11 cellular contexts compared by ENCODE assay signal in the genomic region with DNA sequence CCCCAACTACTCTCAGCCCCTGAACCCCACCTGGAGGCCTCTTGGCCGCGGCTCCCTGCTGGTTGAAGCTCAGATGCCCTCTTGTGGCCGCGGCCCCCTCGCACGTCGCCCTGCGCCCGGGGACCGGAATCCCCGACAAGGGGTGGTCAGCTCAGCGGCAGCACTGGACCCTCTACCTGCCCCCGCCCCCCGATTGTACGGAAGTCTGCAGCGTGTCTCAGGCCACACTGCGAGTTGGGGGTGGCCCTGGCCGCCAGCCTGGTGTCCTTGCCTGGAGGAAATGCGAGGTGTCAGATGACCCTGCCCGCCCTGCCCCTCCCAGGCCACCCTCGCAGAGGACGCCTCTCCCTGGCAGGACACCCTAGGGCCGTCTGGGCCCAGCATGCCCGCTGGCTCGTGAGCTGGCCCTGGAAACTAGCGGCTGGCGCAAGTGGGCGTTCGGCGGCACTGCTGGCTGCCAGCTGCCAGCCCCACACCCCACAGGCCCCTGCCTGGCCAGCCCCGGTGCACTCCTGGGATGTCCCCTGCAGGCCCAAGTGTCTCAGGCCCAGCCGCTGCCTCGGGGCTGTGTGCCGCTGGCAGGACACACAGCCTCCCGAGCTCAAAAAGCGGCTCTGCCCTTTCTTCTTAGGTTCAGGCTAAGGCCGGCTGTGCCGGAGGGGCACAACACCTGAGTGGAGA.
DNase-seq lines count a peak whose midpoint lies in the region; ATAC-seq and TF ChIP-seq lines count a peak whose summit lies in the region.
"Had no signal": no experiment of that assay in that cellular context is flagged by ENCODE, and none has a peak within 500 bp of the region (broad histone marks: within the 10 kb centered on the region; RNA-seq: fewer than 3 reads in every experiment).

No MANE protein-coding gene starts in this region.

- H3K4me1 Mint-ChIP-seq in neural progenitor cell, result peaks cover 19% of the 10 kb centered on the region
- no peaks in the 10 kb centered on the region for H3K4me1 Mint-ChIP-seq in activated T-cell treated with anti-CD3 and anti-CD28 coated beads, Interleukin-2, amount 50 U/mL, for 4 hours (ENCODE audit: low read depth)
- H3K4me1 Mint-ChIP-seq: natural killer cell had no signal

- H4K20me1 ChIP-seq in Loucy (ENCODE audit: insufficient read depth, low read length, poor library complexity, severe bottlenecking) (no peaks in the 10 kb centered on the region), neural progenitor cell (ENCODE audit: low read depth) (no peaks in the 10 kb centered on the region)

- H3K4me1 ChIP-seq in Loucy (ENCODE audit: insufficient read depth, low read length, poor library complexity, severe bottlenecking) (no peaks in the 10 kb centered on the region), neural progenitor cell (peaks cover 11% of the 10 kb centered on the region)

- no peaks in the 10 kb centered on the region for H3K79me2 ChIP-seq in Loucy (ENCODE audit: insufficient read depth, low read length)
- H3K79me2 ChIP-seq in neural progenitor cell (ENCODE audit: low read depth), result no peaks in the 10 kb centered on the region

- H3K9ac ChIP-seq in Loucy (ENCODE audit: low read depth, low read length, poor library complexity, severe bottlenecking) (no peak overlapping the region), neural progenitor cell (no peak overlapping the region)

- no peaks in the 10 kb centered on the region for H3K36me3 ChIP-seq in Loucy (ENCODE audit: insufficient read depth, low read length)
- H3K36me3 ChIP-seq in neural progenitor cell, result no peaks in the 10 kb centered on the region

- ATAC-seq in GM21423 (IDR thresholded peaks at IDR 0.05; ENCODE audit: unreplicated experiment) (no peak), HG03097 (IDR thresholded peaks at IDR 0.05; ENCODE audit: low FRiP score, unreplicated experiment) (no peak)
- no peak for ATAC-seq in activated T-cell treated with anti-CD3 and anti-CD28 coated beads, Interleukin-2, amount 50 U/mL, for 4 hours

- H3K27ac Mint-ChIP-seq in neural progenitor cell, result no peak overlapping the region
- H3K27ac Mint-ChIP-seq: natural killer cell had no signal

- TF ChIP-seq CTCF in Loucy (conservative IDR thresholded peaks at IDR 0.05; ENCODE audit: low read length), result peak; percentile 34
- TF ChIP-seq CTCF in fibroblast of villous mesenchyme (IDR thresholded peaks at IDR 0.05; ENCODE audit: insufficient read depth, low read depth, low read length), result peak; percentile 5
- TF ChIP-seq CTCF in neural progenitor cell (IDR thresholded peaks at IDR 0.05), result peak; percentile 59

- H3K9me2 ChIP-seq in Loucy (replicated peaks; ENCODE audit: low read depth, low read length), result no peaks in the 10 kb centered on the region

- no peak overlapping the region for H3K4me3 Mint-ChIP-seq in neural progenitor cell
- no peak overlapping the region for H3K4me3 Mint-ChIP-seq in activated T-cell treated with anti-CD3 and anti-CD28 coated beads, Interleukin-2, amount 50 U/mL, for 4 hours
- H3K4me3 Mint-ChIP-seq: natural killer cell had no signal

- DNase-seq in DMS153 treated with DMSO at 0.1 percent for 48 hours (lab: John Stamatoyannopoulos, UW; ENCODE audit: unreplicated experiment) (peak; percentile 71), fibroblast of villous mesenchyme (ENCODE audit: low read depth) (no peak), neural progenitor cell (ENCODE audit: low spot score) (peak; percentile 56), retina (no peak)
- no peak for DNase-seq in activated T-cell treated with anti-CD3 and anti-CD28 coated beads, Interleukin-2, amount 50 U/mL, for 4 hours
- DNase-seq: activated CD8-positive, alpha-beta memory T cell treated with anti-CD3 and anti-CD28 coated beads, Interleukin-2, amount 50 U/mL, for 4 hours; natural killer cell; NCI-H2171 had no signal

- H2AFZ ChIP-seq in Loucy (ENCODE audit: low read length) (no peak overlapping the region), neural progenitor cell (replicated peaks) (no peak overlapping the region)

- peaks cover 2% of the 10 kb centered on the region for H3K27me3 Mint-ChIP-seq in neural progenitor cell (ENCODE audit: insufficient read depth, low read depth)
- peaks cover 11% of the 10 kb centered on the region for H3K27me3 Mint-ChIP-seq in activated T-cell treated with anti-CD3 and anti-CD28 coated beads, Interleukin-2, amount 50 U/mL, for 4 hours (ENCODE audit: low read depth)

- H3K9me3 ChIP-seq in Loucy (ENCODE audit: insufficient read depth, low read depth, low read length) (no peaks in the 10 kb centered on the region), neural progenitor cell (ENCODE audit: low read depth) (no peaks in the 10 kb centered on the region)

- no peaks in the 10 kb centered on the region for H3K9me3 Mint-ChIP-seq in neural progenitor cell
- H3K9me3 Mint-ChIP-seq in activated T-cell treated with anti-CD3 and anti-CD28 coated beads, Interleukin-2, amount 50 U/mL, for 4 hours, result no peaks in the 10 kb centered on the region
- H3K9me3 Mint-ChIP-seq: natural killer cell had no signal

- H3K4me3 ChIP-seq in Loucy (ENCODE audit: low read length, poor library complexity, severe bottlenecking) (no peak overlapping the region), fibroblast of villous mesenchyme (ENCODE audit: low read depth, low read length) (no peak overlapping the region), neural progenitor cell (no peak overlapping the region)

- no peak overlapping the region for H3K27ac ChIP-seq in neural progenitor cell

- H3K36me3 Mint-ChIP-seq in neural progenitor cell, result no peaks in the 10 kb centered on the region
- no peaks in the 10 kb centered on the region for H3K36me3 Mint-ChIP-seq in activated T-cell treated with anti-CD3 and anti-CD28 coated beads, Interleukin-2, amount 50 U/mL, for 4 hours (ENCODE audit: insufficient read depth)
- H3K36me3 Mint-ChIP-seq: natural killer cell had no signal

- no peak overlapping the region for H3K4me2 ChIP-seq in Loucy (ENCODE audit: low read depth, low read length, poor library complexity, severe bottlenecking)
- no peak overlapping the region for H3K4me2 ChIP-seq in neural progenitor cell

- H3K27me3 ChIP-seq in Loucy (ENCODE audit: insufficient read depth, low read length, poor library complexity, severe bottlenecking) (no peaks in the 10 kb centered on the region), neural progenitor cell (no peaks in the 10 kb centered on the region)

- H3F3A ChIP-seq in Loucy (ENCODE audit: low read depth) (no peaks in the 10 kb centered on the region), neural progenitor cell (ENCODE audit: low read depth) (peaks cover 18% of the 10 kb centered on the region)

Comparison
In these comparisons a context has a peak if more than half of its experiments do, and no peak if none do; other contexts are left out.
1. DNase-seq: peak in DMS153 treated with DMSO at 0.1 percent for 48 hours (single experiment) and neural progenitor cell (single experiment); none in fibroblast of villous mesenchyme (single experiment), activated T-cell treated with anti-CD3 and anti-CD28 coated beads, Interleukin-2, amount 50 U/mL, for 4 hours (single experiment) and retina (single experiment).
2. CTCF ChIP-seq: peak in every context shown above with its lines; median percentile 59 in neural progenitor cell; 34 in Loucy; 5 in fibroblast of villous mesenchyme.